Comparison of ENCODE assay signal across 8 cellular contexts in the genomic region with DNA sequence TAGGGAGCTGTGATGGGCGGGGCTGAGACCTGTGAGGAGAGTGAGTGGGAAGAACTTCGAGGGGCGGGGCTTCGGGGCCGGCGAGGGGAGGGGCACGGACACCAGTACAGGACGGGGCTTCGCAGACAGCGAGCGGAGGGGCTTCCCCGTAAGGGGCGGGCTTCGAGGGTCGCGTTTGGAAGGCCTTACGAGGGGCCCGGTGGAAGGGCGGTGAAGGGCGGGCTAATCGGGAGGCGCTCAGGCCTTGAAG. TPM values are rescaled to one million over a fixed set of nuclear protein-coding genes. Genes with fewer than 3 reads are reported as not detected.
A peak's percentile ranks its signal among the peaks of the same experiment; 100 is the strongest.
DNase-seq lines count a peak whose midpoint lies in the region; ATAC-seq and TF ChIP-seq lines count a peak whose summit lies in the region.

No MANE protein-coding gene starts in this region.

- H3K36me3 Mint-ChIP-seq in endothelial cell (ENCODE audit: low read depth, unreplicated experiment): no peaks in the 10 kb centered on the region

- H3K36me3 ChIP-seq in NT2/D1 (ENCODE audit: insufficient read depth, insufficient read length, low read length): no peaks in the 10 kb centered on the region

- H3K4me1 ChIP-seq in NT2/D1 (ENCODE audit: insufficient read depth, insufficient read length): peaks cover 4% of the 10 kb centered on the region

- no peaks in the 10 kb centered on the region for H3K27me3 ChIP-seq in NT2/D1 (ENCODE audit: insufficient read depth, insufficient read length)

- DNase-seq in Ammon's horn (ENCODE audit: low spot score) (peak; percentile 88), HUDEP-2 (lab: John Stamatoyannopoulos, UW; ENCODE audit: unreplicated experiment in 76 of 76) (peak; percentile 74 to 100 (median 99)), NT2/D1 (ENCODE audit: low read depth, low spot score) (peak; percentile 89), endothelial cell (ENCODE audit: low spot score) (peak; percentile 97), mucosa of gallbladder (ENCODE audit: low spot score) (peak; percentile 98)
- peak; percentile 89 for DNase-seq in activated CD8-positive, alpha-beta memory T cell treated with anti-CD3 and anti-CD28 coated beads, Interleukin-2, amount 50 U/mL, for 24 hours (ENCODE audit: extremely low read depth)
- DNase-seq in stimulated activated CD8-positive, alpha-beta memory T cell treated with anti-CD3 and anti-CD28 coated beads, Interleukin-4, amount 100 ng/mL, for 24 hours (ENCODE audit: low read depth): peak; percentile 92

- peak overlapping the region; percentile 97 for H3K27ac Mint-ChIP-seq in endothelial cell (ENCODE audit: unreplicated experiment)

- H3K4me3 Mint-ChIP-seq in endothelial cell (ENCODE audit: unreplicated experiment): peak overlapping the region; percentile 90

- H3K9me3 Mint-ChIP-seq in endothelial cell (ENCODE audit: unreplicated experiment): no peaks in the 10 kb centered on the region

- H3K9ac ChIP-seq in NT2/D1 (ENCODE audit: insufficient read length, low read depth): peak overlapping the region; percentile 91

- peaks cover 5% of the 10 kb centered on the region for H3K27me3 Mint-ChIP-seq in endothelial cell (ENCODE audit: unreplicated experiment)

- peak; percentile 50 for ATAC-seq in GM19395 (IDR thresholded peaks at IDR 0.05; ENCODE audit: unreplicated experiment)

- no peak for TF ChIP-seq CTCF in endothelial cell (IDR thresholded peaks at IDR 0.05; ENCODE audit: unreplicated experiment)

- H3K4me1 Mint-ChIP-seq in endothelial cell (ENCODE audit: unreplicated experiment): peaks cover 28% of the 10 kb centered on the region

- H3K9me3 ChIP-seq in NT2/D1 (ENCODE audit: insufficient read depth, low read length): no peaks in the 10 kb centered on the region

- H3K4me3 ChIP-seq in NT2/D1 (ENCODE audit: insufficient read length, low read depth): peak overlapping the region; percentile 62

RNA-seq across cellular contexts. Expression of a gene that starts 4.1 kb away (rescaled TPM):
- total RNA-seq in endothelial cell (ENCODE audit: unreplicated experiment) (10.0 TPM), mucosa of gallbladder (52.4 TPM)

RNA-seq across cellular contexts. Expression of a gene that starts 42.4 kb away (rescaled TPM):
- total RNA-seq in endothelial cell (ENCODE audit: unreplicated experiment) (8.5 TPM), mucosa of gallbladder (18.0 TPM)

RNA-seq across cellular contexts. Expression of a gene that starts 42.9 kb away (rescaled TPM):
- total RNA-seq in endothelial cell (ENCODE audit: unreplicated experiment) (not detected), mucosa of gallbladder (not detected)

RNA-seq across cellular contexts. Expression of a gene that starts 51.4 kb away (rescaled TPM):
- total RNA-seq in endothelial cell (ENCODE audit: unreplicated experiment) (12.2 TPM), mucosa of gallbladder (0.43 TPM)

Comparison
In these comparisons a context has a peak if more than half of its experiments do, and no peak if none do; other contexts are left out.
1. Peak in every context shown above with its lines: DNase-seq, ATAC-seq and H3K4me3 ChIP-seq.